12 cellular contexts compared by ENCODE assay signal in the genomic region with DNA sequence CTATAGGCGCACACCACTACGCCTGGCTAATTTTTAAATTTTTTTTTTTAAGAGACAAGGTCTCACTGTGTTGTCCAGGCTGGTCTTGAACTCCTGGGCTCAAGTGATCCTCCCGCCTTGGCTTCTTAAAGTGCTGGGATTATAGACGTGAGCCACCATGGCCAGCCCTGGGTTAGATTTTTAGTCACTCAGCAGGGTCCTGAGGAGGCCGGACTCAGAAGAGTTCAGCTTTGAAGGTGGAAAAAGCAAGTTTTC. TPM values are rescaled to one million over a fixed set of nuclear protein-coding genes. Genes with fewer than 3 reads are reported as not detected.
DNase-seq lines count a peak whose midpoint lies in the region; ATAC-seq and TF ChIP-seq lines count a peak whose summit lies in the region.
"Had no signal": no experiment of that assay in that cellular context is flagged by ENCODE, and none has a peak within 500 bp of the region (broad histone marks: within the 10 kb centered on the region; RNA-seq: fewer than 3 reads in every experiment).

No MANE protein-coding gene starts in this region.

- no peaks in the 10 kb centered on the region for H3K36me3 ChIP-seq in psoas muscle (ENCODE audit: insufficient read depth in 1 of 2, low read depth in 1 of 2)

- H3K36me3 Mint-ChIP-seq in stimulated activated naive CD8-positive, alpha-beta T cell treated with anti-CD3 and anti-CD28 coated beads, Interleukin-15, Interleukin-2, amounts not matched to agents 100 ng/mL and 50 ng/mL, for 24 hours (ENCODE audit: low read depth): no peaks in the 10 kb centered on the region
- peaks cover 13 to 26% of the 10 kb centered on the region in 2 donors for H3K36me3 Mint-ChIP-seq in activated naive CD4-positive, alpha-beta T cell treated with anti-CD3 and anti-CD28 coated beads, Interleukin-2, amount 50 U/mL, for 72 hours
- no peaks in the 10 kb centered on the region for H3K36me3 Mint-ChIP-seq in naive B cell

- intact Hi-C loops in psoas muscle (cut with DNase I): no loop called here

- H3K27ac Mint-ChIP-seq in stimulated activated naive CD8-positive, alpha-beta T cell treated with anti-CD3 and anti-CD28 coated beads, Interleukin-15, Interleukin-2, amounts not matched to agents 100 ng/mL and 50 ng/mL, for 24 hours: peak overlapping the region; percentile 97
- peak overlapping the region; percentile 95 to 99 for H3K27ac Mint-ChIP-seq in activated naive CD4-positive, alpha-beta T cell treated with anti-CD3 and anti-CD28 coated beads, Interleukin-2, amount 50 U/mL, for 72 hours
- peak overlapping the region; percentile 98 to 100 (median 100) for H3K27ac Mint-ChIP-seq in naive B cell

- H3K4me1 Mint-ChIP-seq in stimulated activated naive CD8-positive, alpha-beta T cell treated with anti-CD3 and anti-CD28 coated beads, Interleukin-15, Interleukin-2, amounts not matched to agents 100 ng/mL and 50 ng/mL, for 24 hours (ENCODE audit: low read depth): peaks cover 69% of the 10 kb centered on the region
- peaks cover 41 to 55% (median 54%) of the 10 kb centered on the region in 3 donors for H3K4me1 Mint-ChIP-seq in naive B cell

- H3K27me3 Mint-ChIP-seq in stimulated activated naive CD8-positive, alpha-beta T cell treated with anti-CD3 and anti-CD28 coated beads, Interleukin-15, Interleukin-2, amounts not matched to agents 100 ng/mL and 50 ng/mL, for 24 hours: no peaks in the 10 kb centered on the region
- H3K27me3 Mint-ChIP-seq in naive B cell: peaks cover 0 to 4% (median 3%) of the 10 kb centered on the region in 3 donors

- no peaks in the 10 kb centered on the region for H3K9me3 ChIP-seq in psoas muscle

- no peak overlapping the region for H3K27ac ChIP-seq in psoas muscle
- H3K27ac ChIP-seq: C4-2B, epithelial cell of prostate, GM23248 had no signal

- TF ChIP-seq CTCF in psoas muscle (IDR thresholded peaks at IDR 0.05): no peak

- peaks cover 11% of the 10 kb centered on the region for H3K4me1 ChIP-seq in psoas muscle

- peak overlapping the region; percentile 85 for H3K4me3 Mint-ChIP-seq in stimulated activated naive CD8-positive, alpha-beta T cell treated with anti-CD3 and anti-CD28 coated beads, Interleukin-15, Interleukin-2, amounts not matched to agents 100 ng/mL and 50 ng/mL, for 24 hours
- H3K4me3 Mint-ChIP-seq in naive B cell: peak overlapping the region; percentile 74 to 97 (median 90)

- no peak overlapping the region for H3K4me3 ChIP-seq in psoas muscle
- H3K4me3 ChIP-seq: GM23248 had no signal

- no peak for ATAC-seq in stimulated activated naive CD8-positive, alpha-beta T cell treated with anti-CD3 and anti-CD28 coated beads, Interleukin-15, Interleukin-2, amounts not matched to agents 100 U/mL and 50 U/mL, for 24 hours
- ATAC-seq in activated naive CD4-positive, alpha-beta T cell treated with anti-CD3 and anti-CD28 coated beads, Interleukin-2, amount 50 U/mL, for 72 hours: no peak
- no peak for ATAC-seq in naive B cell (ENCODE audit: low read depth in 2 of 2)
- ATAC-seq in psoas muscle: no peak
- no peak for ATAC-seq in HG02678 (IDR thresholded peaks at IDR 0.05; ENCODE audit: unreplicated experiment)

- no peaks in the 10 kb centered on the region for H3K9me3 Mint-ChIP-seq in stimulated activated naive CD8-positive, alpha-beta T cell treated with anti-CD3 and anti-CD28 coated beads, Interleukin-15, Interleukin-2, amounts not matched to agents 100 ng/mL and 50 ng/mL, for 24 hours
- H3K9me3 Mint-ChIP-seq in activated naive CD4-positive, alpha-beta T cell treated with anti-CD3 and anti-CD28 coated beads, Interleukin-2, amount 50 U/mL, for 72 hours: peaks cover 0 to 5% of the 10 kb centered on the region in 2 donors
- H3K9me3 Mint-ChIP-seq in naive B cell: peaks cover 0 to 4% (median 0%) of the 10 kb centered on the region in 7 donors

- 91 to 93% (median 93%) methylated on average over 5 of the region's 5 CpGs for WGBS in psoas muscle, 3 donors

- H3K27me3 ChIP-seq in psoas muscle (ENCODE audit: insufficient read depth in 3 of 3, low read length in 2 of 3): no peaks in the 10 kb centered on the region

- no peak for DNase-seq in stimulated activated naive CD8-positive, alpha-beta T cell treated with anti-CD3 and anti-CD28 coated beads, Interleukin-15, Interleukin-2, amounts not matched to agents 100 U/mL and 50 U/mL, for 24 hours
- no peak for DNase-seq in activated naive CD4-positive, alpha-beta T cell treated with anti-CD3 and anti-CD28 coated beads, Interleukin-2, amount 50 U/mL, for 72 hours (ENCODE audit: low spot score in 2 of 2)
- DNase-seq in naive B cell (no peak), iPS-NIHi11 (ENCODE audit: low spot score) (no peak), SKM-1 (lab: John Stamatoyannopoulos, UW; ENCODE audit: unreplicated experiment) (no peak), psoas muscle (no peak)
- DNase-seq: GM23248, NCI-H1930 had no signal

RNA-seq across cellular contexts. Expression of gene FGD2, which starts 44.2 kb away (rescaled TPM):
- 1 to 10 TPM; 1.3 to 2.4 TPM for total RNA-seq in activated naive CD4-positive, alpha-beta T cell treated with anti-CD3 and anti-CD28 coated beads, Interleukin-2, amount 50 U/mL, for 72 hours
- polyA plus RNA-seq in naive B cell (ENCODE audit: low read depth in 6 of 6) (100 to 1,000 TPM in 1 of 6 donors, 10 to 100 TPM in 5; 31.5 to 133 (median 69.2) TPM), psoas muscle (1 to 10 TPM in 1 of 3 donors, under 1 TPM in 2; 0.75 to 1.5 (median 0.92) TPM)
- 1 to 10 TPM; 1.7 to 4.2 (median 3.1) TPM for total RNA-seq in psoas muscle
- total RNA-seq: GM23248 had no signal
- polyA plus RNA-seq: GM23248 had no signal
